Comparison of ENCODE assay signal across 8 cellular contexts in genomic region chr15:25438601-25439455, GRCh38. TPM values are rescaled to one million over a fixed set of nuclear protein-coding genes. Genes with fewer than 3 reads are reported as not detected.
DNase-seq lines count a peak whose midpoint lies in the region; ATAC-seq and TF ChIP-seq lines count a peak whose summit lies in the region.

UBE3A (minus strand) TSS chr15:25439024; CDS start chr15:25409107, 29,917 bp downstream.

- peaks cover 40 to 48% of the 10 kb centered on the region in 2 donors for H3K4me1 Mint-ChIP-seq in immature natural killer cell

- DNase-seq in AG09309 (ENCODE audit: low read depth) (peak; percentile 58), NCI-H2227 (lab: John Stamatoyannopoulos, UW; ENCODE audit: unreplicated experiment) (peak; percentile 94), caudate nucleus (lab: John Stamatoyannopoulos, UW) (peak; percentile 21 to 96 (median 87)), immature natural killer cell (peak; percentile 90 to 92 (median 91)), smooth muscle cell of the brain vasculature (ENCODE audit: low read depth, low spot score) (peak; percentile 84)
- DNase-seq in activated CD4-positive, CD25-positive, alpha-beta regulatory T cell (lab: John Stamatoyannopoulos, UW) = peak; percentile 73 to 85 (median 82)

- peak within 1 kb of the TSS; percentile 86 to 97 (median 92) for H3K27ac Mint-ChIP-seq in immature natural killer cell

- no peaks in the 10 kb centered on the region for H3K27me3 Mint-ChIP-seq in immature natural killer cell (ENCODE audit: low read depth in 3 of 3)

- no peaks in the 10 kb centered on the region for H3K9me3 Mint-ChIP-seq in immature natural killer cell

- peak; percentile 19 for TF ChIP-seq CTCF in AG09309 (IDR thresholded peaks at IDR 0.05; ENCODE audit: control insufficient read depth, insufficient read depth, low read depth, low read length, missing control alignments)

- peak within 1 kb of the TSS; percentile 89 for H3K27ac ChIP-seq in caudate nucleus (ENCODE audit: low read depth, low read length)

- H3K4me3 Mint-ChIP-seq in immature natural killer cell = peak within 1 kb of the TSS; percentile 91 to 96 (median 93)

- ATAC-seq in GM18909 (IDR thresholded peaks at IDR 0.05; ENCODE audit: poor library complexity, unreplicated experiment) = peak; percentile 89
- ATAC-seq in HG03159 (IDR thresholded peaks at IDR 0.05; ENCODE audit: unreplicated experiment) = peak; percentile 86

- H3K4me3 ChIP-seq in AG09309 (ENCODE audit: control insufficient read depth, low read depth, low read length) = peak within 1 kb of the TSS; percentile 87

- no peaks in the 10 kb centered on the region for H3K36me3 Mint-ChIP-seq in immature natural killer cell

RNA-seq across cellular contexts. Expression of gene UBE3A, which starts in this region (rescaled TPM):
- 100 to 1,000 TPM in 1 of 3 donors, 10 to 100 TPM in 2; 79.3 to 133 (median 84.1) TPM for polyA plus RNA-seq in immature natural killer cell

Comparison
In these comparisons a context has a peak if more than half of its experiments do, and no peak if none do; other contexts are left out.
1. Peak in every context shown above with its lines: DNase-seq, ATAC-seq, H3K4me3 ChIP-seq and H3K27ac ChIP-seq.